Comparison of ENCODE assay signal across 8 cellular contexts in genomic region chr20:24917797-24918578, GRCh38. TPM values are rescaled to one million over a fixed set of nuclear protein-coding genes. Genes with fewer than 3 reads are reported as not detected.
DNase-seq lines count a peak whose midpoint lies in the region; ATAC-seq and TF ChIP-seq lines count a peak whose summit lies in the region.

No MANE protein-coding gene starts in this region.

- no peak overlapping the region for H3K4ac ChIP-seq in mesendoderm (ENCODE audit: low read depth, low read length)

- H2BK15ac ChIP-seq in mesendoderm (replicated peaks; ENCODE audit: low read depth), result no peak overlapping the region

- H4K8ac ChIP-seq in mesendoderm (ENCODE audit: low read depth, low read length), result no peak overlapping the region

- H3K36me3 Mint-ChIP-seq in activated CD4-positive, alpha-beta memory T cell treated with anti-CD3 and anti-CD28 coated beads, Interleukin-2, amount 10 ng/mL, durations not matched to agents 7 days and 5 days (ENCODE audit: low read depth), result no peaks in the 10 kb centered on the region
- H3K36me3 Mint-ChIP-seq in endothelial cell (ENCODE audit: low read depth, unreplicated experiment), result peaks cover 4% of the 10 kb centered on the region

- DNase-seq in DMS79 treated with DMSO at 0.1 percent for 48 hours (lab: John Stamatoyannopoulos, UW) (peak; percentile 60), NCI-H460 (ENCODE audit: extremely low read depth, low read depth) (peak; percentile 53), endothelial cell (ENCODE audit: low spot score) (peak; percentile 75), mesendoderm (peak; percentile 78)
- DNase-seq in activated CD4-positive, alpha-beta memory T cell treated with anti-CD3 and anti-CD28 coated beads, Interleukin-2, amount 10 ng/mL, durations not matched to agents 7 days and 5 days, result peak; percentile 57
- peak; percentile 10 for DNase-seq in stimulated activated CD8-positive, alpha-beta memory T cell treated with anti-CD3 and anti-CD28 coated beads, Interleukin-7, amount 100 ng/mL, for 24 hours (ENCODE audit: low read depth)

- H3K27ac Mint-ChIP-seq in activated CD4-positive, alpha-beta memory T cell treated with anti-CD3 and anti-CD28 coated beads, Interleukin-2, amount 10 ng/mL, durations not matched to agents 7 days and 5 days, result no peak overlapping the region
- no peak overlapping the region for H3K27ac Mint-ChIP-seq in endothelial cell (ENCODE audit: unreplicated experiment)

- no peak overlapping the region for H2BK120ac ChIP-seq in mesendoderm (ENCODE audit: low read depth, low read length)

- H2AK5ac ChIP-seq in mesendoderm (ENCODE audit: low read length), result no peak overlapping the region

- whole genome bisulfite sequencing in mesendoderm (ENCODE audit: extremely low coverage, insufficient coverage, low lambda C conversion rate), result no CpG with 5 or more reads among the region's 34 CpGs

- H3K36me3 ChIP-seq in mesendoderm (ENCODE audit: control insufficient read depth, insufficient read depth, low read length), result no peaks in the 10 kb centered on the region

- no peak overlapping the region for H2BK5ac ChIP-seq in mesendoderm (ENCODE audit: low read length)

- no peak overlapping the region for H4K5ac ChIP-seq in mesendoderm (ENCODE audit: low read length)

- no peaks in the 10 kb centered on the region for H3K4me1 ChIP-seq in mesendoderm (ENCODE audit: control insufficient read depth, low read depth, low read length)

- H3K56ac ChIP-seq in mesendoderm (ENCODE audit: low read length), result no peak overlapping the region

- no peaks in the 10 kb centered on the region for H3K79me2 ChIP-seq in mesendoderm (ENCODE audit: control insufficient read depth, insufficient read depth, low read length)

- H3K27me3 Mint-ChIP-seq in activated CD4-positive, alpha-beta memory T cell treated with anti-CD3 and anti-CD28 coated beads, Interleukin-2, amount 10 ng/mL, durations not matched to agents 7 days and 5 days, result peaks cover 7% of the 10 kb centered on the region
- H3K27me3 Mint-ChIP-seq in endothelial cell (ENCODE audit: unreplicated experiment), result peaks cover 7% of the 10 kb centered on the region

- no peak overlapping the region for H3K4me2 ChIP-seq in mesendoderm (ENCODE audit: low read length)

- no peak overlapping the region for H3K18ac ChIP-seq in mesendoderm (ENCODE audit: low read length)

- H3K4me3 ChIP-seq in mesendoderm (ENCODE audit: low read length), result no peak overlapping the region

- no peaks in the 10 kb centered on the region for H3K79me1 ChIP-seq in mesendoderm (ENCODE audit: low read length)

- no peaks in the 10 kb centered on the region for H3K27me3 ChIP-seq in mesendoderm (ENCODE audit: insufficient read depth, low read length, poor library complexity)

- H3K9ac ChIP-seq in mesendoderm (ENCODE audit: low read length), result no peak overlapping the region

- POLR2A ChIA-PET in activated CD4-positive, alpha-beta memory T cell treated with anti-CD3 and anti-CD28 coated beads, Interleukin-2, amount 10 ng/mL, durations not matched to agents 7 days and 5 days (lab: Charles Lee), result no interaction called here

- no peak overlapping the region for H3K27ac ChIP-seq in mesendoderm (ENCODE audit: low read depth, low read length)

- CTCF ChIA-PET in activated CD4-positive, alpha-beta memory T cell treated with anti-CD3 and anti-CD28 coated beads, Interleukin-2, amount 10 ng/mL, durations not matched to agents 7 days and 5 days (lab: Charles Lee), result interaction anchor here (0.6 to 3.3 kb wide), 11 partner anchors 14 to 980 kb away, joined by 3 to 23 read pairs (median 4); no protein-coding TSS in a partner anchor

- no peak overlapping the region for H3K23ac ChIP-seq in mesendoderm (ENCODE audit: low read length)

- TF ChIP-seq CTCF in endothelial cell (IDR thresholded peaks at IDR 0.05; ENCODE audit: unreplicated experiment), result peak; percentile 95

- ATAC-seq in HG02798 (IDR thresholded peaks at IDR 0.05; ENCODE audit: poor library complexity, unreplicated experiment) (peak; percentile 67), HG03025 (IDR thresholded peaks at IDR 0.05; ENCODE audit: low FRiP score, unreplicated experiment) (no peak)

- H3K9me3 Mint-ChIP-seq in activated CD4-positive, alpha-beta memory T cell treated with anti-CD3 and anti-CD28 coated beads, Interleukin-2, amount 10 ng/mL, durations not matched to agents 7 days and 5 days, result no peaks in the 10 kb centered on the region
- no peaks in the 10 kb centered on the region for H3K9me3 Mint-ChIP-seq in endothelial cell (ENCODE audit: unreplicated experiment)

- peaks cover 12% of the 10 kb centered on the region for H3K4me1 Mint-ChIP-seq in activated CD4-positive, alpha-beta memory T cell treated with anti-CD3 and anti-CD28 coated beads, Interleukin-2, amount 10 ng/mL, durations not matched to agents 7 days and 5 days
- no peaks in the 10 kb centered on the region for H3K4me1 Mint-ChIP-seq in endothelial cell (ENCODE audit: unreplicated experiment)

- no peak overlapping the region for H3K4me3 Mint-ChIP-seq in activated CD4-positive, alpha-beta memory T cell treated with anti-CD3 and anti-CD28 coated beads, Interleukin-2, amount 10 ng/mL, durations not matched to agents 7 days and 5 days
- H3K4me3 Mint-ChIP-seq in endothelial cell (ENCODE audit: unreplicated experiment), result no peak overlapping the region

RNA-seq across cellular contexts. Expression of gene CST7, which starts 31.1 kb away (rescaled TPM):
- not detected in 2 replicates for total RNA-seq in NCI-H460 (2014; rRNA removed; shearing (Covaris generic))
- not detected in 2 replicates for polyA plus RNA-seq in NCI-H460 (2014; cell fraction: nucleus; rRNA removed)
- total RNA-seq in activated CD4-positive, alpha-beta memory T cell treated with anti-CD3 and anti-CD28 coated beads, Interleukin-2, amount 10 ng/mL, durations not matched to agents 7 days and 5 days, result 100 to 1,000 TPM; 178 to 182 TPM
- total RNA-seq in endothelial cell (ENCODE audit: unreplicated experiment), result not detected
- polyA plus RNA-seq in mesendoderm (2013, experiment 1 of 2), result not detected
- polyA plus RNA-seq in mesendoderm (2013, experiment 2 of 2), result not detected

Comparison
In these comparisons a context has a peak if more than half of its experiments do, and no peak if none do; other contexts are left out.
1. DNase-seq: peak in every context shown above with its lines; median percentile 78 in mesendoderm; 75 in endothelial cell; 60 in DMS79 treated with DMSO at 0.1 percent for 48 hours; 57 in activated CD4-positive, alpha-beta memory T cell treated with anti-CD3 and anti-CD28 coated beads, Interleukin-2, amount 10 ng/mL, durations not matched to agents 7 days and 5 days; 53 in NCI-H460; 10 in stimulated activated CD8-positive, alpha-beta memory T cell treated with anti-CD3 and anti-CD28 coated beads, Interleukin-7, amount 100 ng/mL, for 24 hours.
2. RNA of gene CST7, which starts 31.1 kb away (total RNA-seq): 178 to 182 TPM in activated CD4-positive, alpha-beta memory T cell treated with anti-CD3 and anti-CD28 coated beads, Interleukin-2, amount 10 ng/mL, durations not matched to agents 7 days and 5 days; not detected in NCI-H460 and not detected in endothelial cell (single experiment); every median in the first group is over 100 times any median in the second.